Comparison of ENCODE assay signal across 2 cellular contexts in the genomic region with DNA sequence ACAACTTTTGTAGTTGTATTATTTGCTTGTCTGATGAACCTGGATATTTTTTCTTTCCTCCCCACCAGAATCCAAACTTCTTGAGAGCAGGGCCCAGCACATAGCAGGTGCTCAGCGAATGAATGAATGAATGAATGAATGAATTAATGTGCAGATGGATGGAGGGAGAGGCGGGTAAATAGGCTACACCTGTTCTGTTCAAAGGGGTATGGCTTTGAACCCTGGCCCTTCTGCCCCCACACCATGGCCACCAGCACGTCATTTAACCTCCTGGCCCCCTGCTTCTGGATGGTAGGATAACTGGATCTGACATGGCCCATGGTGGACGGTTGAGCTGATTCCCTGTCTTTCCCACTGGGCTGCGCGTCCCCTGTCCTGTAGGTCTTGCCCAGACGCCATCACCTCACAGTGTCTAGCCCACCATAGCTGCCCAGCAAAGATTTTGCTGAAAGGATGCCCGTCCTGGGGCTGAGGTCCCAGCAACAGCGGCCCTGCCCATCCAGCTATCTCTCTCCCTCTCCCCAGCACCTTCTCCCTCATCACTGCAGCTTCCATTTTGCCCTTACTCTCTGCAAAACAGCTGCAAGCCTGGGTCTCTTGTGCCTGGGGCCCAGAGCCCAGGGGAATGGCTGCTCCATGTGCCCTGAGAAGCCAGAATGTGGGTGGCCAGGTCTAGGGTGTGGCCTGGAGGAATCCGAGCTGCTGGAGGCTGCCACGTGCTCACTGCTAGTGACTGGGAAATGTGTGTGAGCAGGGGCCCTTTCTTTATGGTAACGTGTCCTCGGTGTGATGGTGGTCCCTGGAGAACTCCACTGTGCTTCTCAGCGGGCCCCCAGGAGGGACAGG.
TF ChIP-seq lines count a peak whose summit lies in the region.

No MANE protein-coding gene starts in this region.

TF ChIP-seq in IMR-90, 13 proteins besides CTCF, POLR2A, EP300 and RAD21 (continued from another document):
- TF ChIP-seq MAZ (IDR thresholded peaks at IDR 0.05; ENCODE audit: borderline replicate concordance, low read depth, low read length) (no peak), MAFK (IDR thresholded peaks at IDR 0.05; ENCODE audit: low read depth, low read length) (no peak), CEBPB (IDR thresholded peaks at IDR 0.05; ENCODE audit: low read depth, low read length) (no peak), BHLHE40 (IDR thresholded peaks at IDR 0.05; ENCODE audit: low read depth, low read length) (no peak), MXI1 (IDR thresholded peaks at IDR 0.05; ENCODE audit: borderline replicate concordance, low read depth, low read length) (no peak)
- TF ChIP-seq, protein P1, sequence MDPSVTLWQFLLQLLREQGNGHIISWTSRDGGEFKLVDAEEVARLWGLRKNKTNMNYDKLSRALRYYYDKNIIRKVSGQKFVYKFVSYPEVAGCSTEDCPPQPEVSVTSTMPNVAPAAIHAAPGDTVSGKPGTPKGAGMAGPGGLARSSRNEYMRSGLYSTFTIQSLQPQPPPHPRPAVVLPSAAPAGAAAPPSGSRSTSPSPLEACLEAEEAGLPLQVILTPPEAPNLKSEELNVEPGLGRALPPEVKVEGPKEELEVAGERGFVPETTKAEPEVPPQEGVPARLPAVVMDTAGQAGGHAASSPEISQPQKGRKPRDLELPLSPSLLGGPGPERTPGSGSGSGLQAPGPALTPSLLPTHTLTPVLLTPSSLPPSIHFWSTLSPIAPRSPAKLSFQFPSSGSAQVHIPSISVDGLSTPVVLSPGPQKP (IDR thresholded peaks at IDR 0.05; ENCODE audit: borderline replicate concordance, low read depth, low read length) = no peak
TF ChIP-seq in IMR-90: peak in this region for 0.

TF ChIP-seq in SK-N-SH treated with all-trans-retinoic acid at 6 μM for 48 hours, 23 proteins besides CTCF, POLR2A, EP300 and RAD21 (continued from another document):
- TF ChIP-seq, protein P2, sequence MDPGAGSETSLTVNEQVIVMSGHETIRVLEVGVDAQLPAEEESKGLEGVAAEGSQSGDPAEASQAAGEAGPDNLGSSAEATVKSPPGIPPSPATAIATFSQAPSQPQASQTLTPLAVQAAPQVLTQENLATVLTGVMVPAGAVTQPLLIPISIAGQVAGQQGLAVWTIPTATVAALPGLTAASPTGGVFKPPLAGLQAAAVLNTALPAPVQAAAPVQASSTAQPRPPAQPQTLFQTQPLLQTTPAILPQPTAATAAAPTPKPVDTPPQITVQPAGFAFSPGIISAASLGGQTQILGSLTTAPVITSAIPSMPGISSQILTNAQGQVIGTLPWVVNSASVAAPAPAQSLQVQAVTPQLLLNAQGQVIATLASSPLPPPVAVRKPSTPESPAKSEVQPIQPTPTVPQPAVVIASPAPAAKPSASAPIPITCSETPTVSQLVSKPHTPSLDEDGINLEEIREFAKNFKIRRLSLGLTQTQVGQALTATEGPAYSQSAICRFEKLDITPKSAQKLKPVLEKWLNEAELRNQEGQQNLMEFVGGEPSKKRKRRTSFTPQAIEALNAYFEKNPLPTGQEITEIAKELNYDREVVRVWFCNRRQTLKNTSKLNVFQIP (CRISPR knock-in tag; IDR thresholded peaks at IDR 0.05; ENCODE audit: borderline replicate concordance, low read depth) = no peak
- TF ChIP-seq, protein P3, sequence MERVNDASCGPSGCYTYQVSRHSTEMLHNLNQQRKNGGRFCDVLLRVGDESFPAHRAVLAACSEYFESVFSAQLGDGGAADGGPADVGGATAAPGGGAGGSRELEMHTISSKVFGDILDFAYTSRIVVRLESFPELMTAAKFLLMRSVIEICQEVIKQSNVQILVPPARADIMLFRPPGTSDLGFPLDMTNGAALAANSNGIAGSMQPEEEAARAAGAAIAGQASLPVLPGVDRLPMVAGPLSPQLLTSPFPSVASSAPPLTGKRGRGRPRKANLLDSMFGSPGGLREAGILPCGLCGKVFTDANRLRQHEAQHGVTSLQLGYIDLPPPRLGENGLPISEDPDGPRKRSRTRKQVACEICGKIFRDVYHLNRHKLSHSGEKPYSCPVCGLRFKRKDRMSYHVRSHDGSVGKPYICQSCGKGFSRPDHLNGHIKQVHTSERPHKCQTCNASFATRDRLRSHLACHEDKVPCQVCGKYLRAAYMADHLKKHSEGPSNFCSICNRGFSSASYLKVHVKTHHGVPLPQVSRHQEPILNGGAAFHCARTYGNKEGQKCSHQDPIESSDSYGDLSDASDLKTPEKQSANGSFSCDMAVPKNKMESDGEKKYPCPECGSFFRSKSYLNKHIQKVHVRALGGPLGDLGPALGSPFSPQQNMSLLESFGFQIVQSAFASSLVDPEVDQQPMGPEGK (CRISPR knock-in tag; IDR thresholded peaks at IDR 0.05; ENCODE audit: borderline replicate concordance) = no peak
- no peak for TF ChIP-seq SNAI2 (CRISPR knock-in tag; IDR thresholded peaks at IDR 0.05)
- TF ChIP-seq TCF4 (CRISPR knock-in tag; IDR thresholded peaks at IDR 0.05; ENCODE audit: borderline replicate concordance) = no peak
- TF ChIP-seq ESRRG (CRISPR knock-in tag; IDR thresholded peaks at IDR 0.05) = no peak
- no peak for TF ChIP-seq RARB (CRISPR knock-in tag; IDR thresholded peaks at IDR 0.05)
- TF ChIP-seq GLIS3 (CRISPR knock-in tag; IDR thresholded peaks at IDR 0.05) = no peak
- TF ChIP-seq, protein P4, sequence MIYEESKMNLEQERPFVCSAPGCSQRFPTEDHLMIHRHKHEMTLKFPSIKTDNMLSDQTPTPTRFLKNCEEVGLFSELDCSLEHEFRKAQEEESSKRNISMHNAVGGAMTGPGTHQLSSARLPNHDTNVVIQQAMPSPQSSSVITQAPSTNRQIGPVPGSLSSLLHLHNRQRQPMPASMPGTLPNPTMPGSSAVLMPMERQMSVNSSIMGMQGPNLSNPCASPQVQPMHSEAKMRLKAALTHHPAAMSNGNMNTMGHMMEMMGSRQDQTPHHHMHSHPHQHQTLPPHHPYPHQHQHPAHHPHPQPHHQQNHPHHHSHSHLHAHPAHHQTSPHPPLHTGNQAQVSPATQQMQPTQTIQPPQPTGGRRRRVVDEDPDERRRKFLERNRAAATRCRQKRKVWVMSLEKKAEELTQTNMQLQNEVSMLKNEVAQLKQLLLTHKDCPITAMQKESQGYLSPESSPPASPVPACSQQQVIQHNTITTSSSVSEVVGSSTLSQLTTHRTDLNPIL (CRISPR knock-in tag; IDR thresholded peaks at IDR 0.05; ENCODE audit: low read depth) = no peak
- TF ChIP-seq, protein P5, sequence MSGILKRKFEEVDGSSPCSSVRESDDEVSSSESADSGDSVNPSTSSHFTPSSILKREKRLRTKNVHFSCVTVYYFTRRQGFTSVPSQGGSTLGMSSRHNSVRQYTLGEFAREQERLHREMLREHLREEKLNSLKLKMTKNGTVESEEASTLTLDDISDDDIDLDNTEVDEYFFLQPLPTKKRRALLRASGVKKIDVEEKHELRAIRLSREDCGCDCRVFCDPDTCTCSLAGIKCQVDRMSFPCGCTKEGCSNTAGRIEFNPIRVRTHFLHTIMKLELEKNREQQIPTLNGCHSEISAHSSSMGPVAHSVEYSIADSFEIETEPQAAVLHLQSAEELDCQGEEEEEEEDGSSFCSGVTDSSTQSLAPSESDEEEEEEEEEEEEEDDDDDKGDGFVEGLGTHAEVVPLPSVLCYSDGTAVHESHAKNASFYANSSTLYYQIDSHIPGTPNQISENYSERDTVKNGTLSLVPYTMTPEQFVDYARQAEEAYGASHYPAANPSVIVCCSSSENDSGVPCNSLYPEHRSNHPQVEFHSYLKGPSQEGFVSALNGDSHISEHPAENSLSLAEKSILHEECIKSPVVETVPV (CRISPR knock-in tag; IDR thresholded peaks at IDR 0.05) = no peak
- TF ChIP-seq PPARA (CRISPR knock-in tag; IDR thresholded peaks at IDR 0.05; ENCODE audit: borderline replicate concordance) = no peak
- no peak for TF ChIP-seq BACH2 (CRISPR knock-in tag; IDR thresholded peaks at IDR 0.05; ENCODE audit: borderline replicate concordance)
- no peak for TF ChIP-seq ARNTL (CRISPR knock-in tag; IDR thresholded peaks at IDR 0.05; ENCODE audit: borderline replicate concordance, low read depth)
